In the genomic region with DNA sequence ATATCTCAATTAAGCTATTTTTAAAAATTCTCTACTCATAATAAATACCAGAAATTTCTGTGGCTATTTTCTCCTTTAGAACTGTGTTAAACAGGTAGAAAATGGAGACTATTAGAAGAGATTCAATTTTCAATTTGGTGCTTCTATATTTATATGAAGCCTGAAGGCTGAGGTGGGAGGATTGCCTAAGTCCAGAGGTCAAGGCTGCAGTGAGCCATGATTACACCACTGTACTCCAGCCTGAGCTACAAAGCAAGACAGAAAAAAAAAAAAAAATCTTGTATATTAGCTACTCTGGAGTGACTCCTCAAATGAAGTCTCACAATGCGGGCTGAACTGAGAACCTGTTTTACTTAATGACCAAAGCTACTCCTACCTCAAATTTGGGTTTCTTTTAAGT, we compare ENCODE assay signal across 1 cellular context.
TF ChIP-seq lines count a peak whose summit lies in the region.

No MANE protein-coding gene starts in this region.

TF ChIP-seq in HepG2, 621 proteins besides CTCF, POLR2A, EP300 and RAD21:
- TF ChIP-seq HNF4A (CRISPR knock-in tag; IDR thresholded peaks at IDR 0.05) (0 out of 2 replicates have a peak, but pooled peaks have one; percentile 31), GPN1 (CRISPR knock-in tag; IDR thresholded peaks at IDR 0.05; ENCODE audit: borderline replicate concordance) (no peak), CEBPG (CRISPR knock-in tag; IDR thresholded peaks at IDR 0.05) (0 out of 2 replicates have a peak, but pooled peaks have one; percentile 5), ZNF510 (CRISPR knock-in tag; IDR thresholded peaks at IDR 0.05; ENCODE audit: low read depth) (no peak), CBX5 (CRISPR knock-in tag; IDR thresholded peaks at IDR 0.05; ENCODE audit: borderline replicate concordance) (no peak), ZNF235 (CRISPR knock-in tag; IDR thresholded peaks at IDR 0.05; ENCODE audit: borderline replicate concordance) (no peak), CEBPB (IDR thresholded peaks at IDR 0.05; ENCODE audit: borderline replicate concordance, low read depth, low read length) (peak; percentile 53; the same call in 1 of the 2 replicates), NR2F6 (IDR thresholded peaks at IDR 0.05) (peak; percentile 24; the same call in 1 of the 2 replicates), NR2F6 (CRISPR knock-in tag; IDR thresholded peaks at IDR 0.05) (peak; percentile 29; the same call in 1 of the 2 replicates), KAT7 (CRISPR knock-in tag; IDR thresholded peaks at IDR 0.05; ENCODE audit: borderline replicate concordance) (no peak)
